ENCODE assay signal across 1 cellular context in the genomic region with DNA sequence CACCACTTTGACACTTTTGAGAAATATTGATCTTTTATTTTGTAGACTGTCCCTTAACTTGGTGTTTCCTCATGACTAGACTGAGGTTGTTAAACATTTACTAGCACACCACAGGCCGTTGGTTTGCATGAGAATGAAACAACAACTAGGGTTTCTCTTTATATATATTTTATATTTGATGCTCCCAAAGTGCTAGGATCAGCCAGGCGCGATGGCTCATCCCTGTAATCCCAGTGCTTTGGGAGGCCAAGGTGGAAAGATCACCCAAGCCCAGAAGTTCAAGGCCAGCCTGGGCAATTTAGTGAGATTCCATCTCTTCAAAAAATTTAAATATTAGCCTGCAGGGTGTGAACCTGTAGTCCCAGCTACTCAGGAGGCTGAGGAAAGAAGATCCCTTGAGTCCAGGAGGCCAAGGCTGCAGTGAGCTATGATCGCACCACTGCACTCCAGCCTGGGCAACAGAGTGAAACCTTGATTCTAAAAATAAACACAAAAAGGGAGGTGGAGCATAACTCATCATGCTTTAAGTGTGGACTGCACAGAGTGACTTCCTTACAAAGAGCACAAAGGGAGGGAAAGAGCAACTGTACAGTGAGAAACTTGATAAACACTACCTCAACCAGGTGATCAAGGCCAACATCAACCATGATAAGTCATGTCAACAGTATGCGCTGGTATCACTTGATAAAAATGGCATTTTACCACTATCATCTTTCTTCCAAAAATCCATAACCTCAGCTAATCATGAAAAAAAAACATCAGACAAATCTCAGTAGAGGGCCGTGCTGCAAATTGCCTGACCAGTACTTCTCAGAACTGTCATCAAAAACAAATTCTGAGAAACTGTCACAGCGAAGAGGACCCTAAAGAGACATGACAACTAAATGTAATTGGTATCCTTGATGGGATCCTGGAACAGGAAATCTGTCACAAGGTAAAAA.
TF ChIP-seq lines count a peak whose summit lies in the region.

No MANE protein-coding gene starts in this region.

TF ChIP-seq in HepG2, 621 proteins besides CTCF, POLR2A, EP300 and RAD21 (continued from another document and continues in another):
- TF ChIP-seq, protein P1, sequence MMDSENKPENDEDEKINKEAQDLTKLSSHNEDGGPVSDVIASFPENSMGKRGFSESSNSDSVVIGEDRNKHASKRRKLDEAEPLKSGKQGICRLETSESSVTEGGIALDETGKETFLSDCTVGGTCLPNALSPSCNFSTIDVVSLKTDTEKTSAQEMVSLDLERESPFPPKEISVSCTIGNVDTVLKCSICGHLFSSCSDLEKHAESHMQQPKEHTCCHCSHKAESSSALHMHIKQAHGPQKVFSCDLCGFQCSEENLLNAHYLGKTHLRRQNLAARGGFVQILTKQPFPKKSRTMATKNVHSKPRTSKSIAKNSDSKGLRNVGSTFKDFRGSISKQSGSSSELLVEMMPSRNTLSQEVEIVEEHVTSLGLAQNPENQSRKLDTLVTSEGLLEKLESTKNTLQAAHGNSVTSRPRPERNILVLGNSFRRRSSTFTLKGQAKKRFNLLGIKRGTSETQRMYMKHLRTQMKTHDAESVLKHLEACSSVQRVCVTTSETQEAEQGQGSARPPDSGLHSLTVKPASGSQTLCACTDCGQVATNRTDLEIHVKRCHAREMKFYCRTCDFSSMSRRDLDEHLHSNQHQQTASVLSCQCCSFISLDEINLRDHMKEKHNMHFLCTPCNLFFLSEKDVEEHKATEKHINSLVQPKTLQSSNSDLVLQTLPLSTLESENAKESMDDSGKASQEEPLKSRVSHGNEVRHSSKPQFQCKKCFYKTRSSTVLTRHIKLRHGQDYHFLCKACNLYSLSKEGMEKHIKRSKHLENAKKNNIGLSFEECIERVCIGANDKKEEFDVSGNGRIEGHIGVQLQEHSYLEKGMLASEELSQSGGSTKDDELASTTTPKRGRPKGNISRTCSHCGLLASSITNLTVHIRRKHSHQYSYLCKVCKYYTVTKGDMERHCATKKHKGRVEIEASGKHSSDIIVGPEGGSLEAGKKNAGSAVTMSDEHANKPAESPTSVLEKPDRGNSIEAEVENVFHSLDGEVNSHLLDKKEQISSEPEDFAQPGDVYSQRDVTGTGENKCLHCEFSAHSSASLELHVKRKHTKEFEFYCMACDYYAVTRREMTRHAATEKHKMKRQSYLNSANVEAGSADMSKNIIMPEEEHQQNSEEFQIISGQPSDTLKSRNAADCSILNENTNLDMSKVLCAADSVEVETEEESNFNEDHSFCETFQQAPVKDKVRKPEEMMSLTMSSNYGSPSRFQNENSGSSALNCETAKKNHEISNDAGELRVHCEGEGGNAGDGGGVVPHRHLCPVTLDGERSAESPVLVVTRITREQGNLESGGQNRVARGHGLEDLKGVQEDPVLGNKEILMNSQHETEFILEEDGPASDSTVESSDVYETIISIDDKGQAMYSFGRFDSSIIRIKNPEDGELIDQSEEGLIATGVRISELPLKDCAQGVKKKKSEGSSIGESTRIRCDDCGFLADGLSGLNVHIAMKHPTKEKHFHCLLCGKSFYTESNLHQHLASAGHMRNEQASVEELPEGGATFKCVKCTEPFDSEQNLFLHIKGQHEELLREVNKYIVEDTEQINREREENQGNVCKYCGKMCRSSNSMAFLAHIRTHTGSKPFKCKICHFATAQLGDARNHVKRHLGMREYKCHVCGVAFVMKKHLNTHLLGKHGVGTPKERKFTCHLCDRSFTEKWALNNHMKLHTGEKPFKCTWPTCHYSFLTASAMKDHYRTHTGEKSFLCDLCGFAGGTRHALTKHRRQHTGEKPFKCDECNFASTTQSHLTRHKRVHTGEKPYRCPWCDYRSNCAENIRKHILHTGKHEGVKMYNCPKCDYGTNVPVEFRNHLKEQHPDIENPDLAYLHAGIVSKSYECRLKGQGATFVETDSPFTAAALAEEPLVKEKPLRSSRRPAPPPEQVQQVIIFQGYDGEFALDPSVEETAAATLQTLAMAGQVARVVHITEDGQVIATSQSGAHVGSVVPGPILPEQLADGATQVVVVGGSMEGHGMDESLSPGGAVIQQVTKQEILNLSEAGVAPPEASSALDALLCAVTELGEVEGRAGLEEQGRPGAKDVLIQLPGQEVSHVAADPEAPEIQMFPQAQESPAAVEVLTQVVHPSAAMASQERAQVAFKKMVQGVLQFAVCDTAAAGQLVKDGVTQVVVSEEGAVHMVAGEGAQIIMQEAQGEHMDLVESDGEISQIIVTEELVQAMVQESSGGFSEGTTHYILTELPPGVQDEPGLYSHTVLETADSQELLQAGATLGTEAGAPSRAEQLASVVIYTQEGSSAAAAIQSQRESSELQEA (CRISPR knock-in tag; IDR thresholded peaks at IDR 0.05; ENCODE audit: not compliant biosample characterization): no peak
- TF ChIP-seq TEAD3 (CRISPR knock-in tag; optimal IDR thresholded peaks at IDR 0.05; ENCODE audit: borderline replicate concordance) (peak; percentile 10), SATB2 (CRISPR knock-in tag; IDR thresholded peaks at IDR 0.05) (no peak), ZNF549 (CRISPR knock-in tag; IDR thresholded peaks at IDR 0.05) (no peak), DR1 (CRISPR knock-in tag; IDR thresholded peaks at IDR 0.05) (no peak), MED13 (CRISPR knock-in tag; IDR thresholded peaks at IDR 0.05) (peak; percentile 31; the same call in 1 of the 2 replicates), NFRKB (IDR thresholded peaks at IDR 0.05) (no peak), ZNF674 (CRISPR knock-in tag; IDR thresholded peaks at IDR 0.05; ENCODE audit: low read depth) (no peak), RORA (CRISPR knock-in tag; IDR thresholded peaks at IDR 0.05) (no peak), ZFY (CRISPR knock-in tag; IDR thresholded peaks at IDR 0.05) (peak; percentile 37), ZNF749 (CRISPR knock-in tag; IDR thresholded peaks at IDR 0.05; ENCODE audit: borderline replicate concordance) (no peak), CHD4 (IDR thresholded peaks at IDR 0.05; ENCODE audit: borderline replicate concordance, low read length) (peak; percentile 93), NCOA2 (CRISPR knock-in tag; IDR thresholded peaks at IDR 0.05) (peak; percentile 73), RFXAP (CRISPR knock-in tag; IDR thresholded peaks at IDR 0.05; ENCODE audit: borderline replicate concordance) (0 out of 2 replicates have a peak, but pooled peaks have one; percentile 47)
- TF ChIP-seq, protein P2, sequence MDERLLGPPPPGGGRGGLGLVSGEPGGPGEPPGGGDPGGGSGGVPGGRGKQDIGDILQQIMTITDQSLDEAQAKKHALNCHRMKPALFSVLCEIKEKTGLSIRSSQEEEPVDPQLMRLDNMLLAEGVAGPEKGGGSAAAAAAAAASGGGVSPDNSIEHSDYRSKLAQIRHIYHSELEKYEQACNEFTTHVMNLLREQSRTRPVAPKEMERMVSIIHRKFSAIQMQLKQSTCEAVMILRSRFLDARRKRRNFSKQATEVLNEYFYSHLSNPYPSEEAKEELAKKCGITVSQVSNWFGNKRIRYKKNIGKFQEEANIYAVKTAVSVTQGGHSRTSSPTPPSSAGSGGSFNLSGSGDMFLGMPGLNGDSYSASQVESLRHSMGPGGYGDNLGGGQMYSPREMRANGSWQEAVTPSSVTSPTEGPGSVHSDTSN (CRISPR knock-in tag; IDR thresholded peaks at IDR 0.05): no peak
- TF ChIP-seq, protein P3, sequence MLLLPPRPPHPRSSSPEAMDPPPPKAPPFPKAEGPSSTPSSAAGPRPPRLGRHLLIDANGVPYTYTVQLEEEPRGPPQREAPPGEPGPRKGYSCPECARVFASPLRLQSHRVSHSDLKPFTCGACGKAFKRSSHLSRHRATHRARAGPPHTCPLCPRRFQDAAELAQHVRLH (CRISPR knock-in tag; IDR thresholded peaks at IDR 0.05; ENCODE audit: borderline replicate concordance, low read depth): no peak
- TF ChIP-seq, protein P4, sequence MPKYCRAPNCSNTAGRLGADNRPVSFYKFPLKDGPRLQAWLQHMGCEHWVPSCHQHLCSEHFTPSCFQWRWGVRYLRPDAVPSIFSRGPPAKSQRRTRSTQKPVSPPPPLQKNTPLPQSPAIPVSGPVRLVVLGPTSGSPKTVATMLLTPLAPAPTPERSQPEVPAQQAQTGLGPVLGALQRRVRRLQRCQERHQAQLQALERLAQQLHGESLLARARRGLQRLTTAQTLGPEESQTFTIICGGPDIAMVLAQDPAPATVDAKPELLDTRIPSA (CRISPR knock-in tag; IDR thresholded peaks at IDR 0.05; ENCODE audit: borderline replicate concordance): no peak
- TF ChIP-seq, protein P5, sequence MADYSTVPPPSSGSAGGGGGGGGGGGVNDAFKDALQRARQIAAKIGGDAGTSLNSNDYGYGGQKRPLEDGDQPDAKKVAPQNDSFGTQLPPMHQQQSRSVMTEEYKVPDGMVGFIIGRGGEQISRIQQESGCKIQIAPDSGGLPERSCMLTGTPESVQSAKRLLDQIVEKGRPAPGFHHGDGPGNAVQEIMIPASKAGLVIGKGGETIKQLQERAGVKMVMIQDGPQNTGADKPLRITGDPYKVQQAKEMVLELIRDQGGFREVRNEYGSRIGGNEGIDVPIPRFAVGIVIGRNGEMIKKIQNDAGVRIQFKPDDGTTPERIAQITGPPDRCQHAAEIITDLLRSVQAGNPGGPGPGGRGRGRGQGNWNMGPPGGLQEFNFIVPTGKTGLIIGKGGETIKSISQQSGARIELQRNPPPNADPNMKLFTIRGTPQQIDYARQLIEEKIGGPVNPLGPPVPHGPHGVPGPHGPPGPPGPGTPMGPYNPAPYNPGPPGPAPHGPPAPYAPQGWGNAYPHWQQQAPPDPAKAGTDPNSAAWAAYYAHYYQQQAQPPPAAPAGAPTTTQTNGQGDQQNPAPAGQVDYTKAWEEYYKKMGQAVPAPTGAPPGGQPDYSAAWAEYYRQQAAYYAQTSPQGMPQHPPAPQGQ (CRISPR knock-in tag; IDR thresholded peaks at IDR 0.05; ENCODE audit: borderline replicate concordance): 0 out of 2 replicates have a peak, but pooled peaks have one; percentile 66
- TF ChIP-seq, protein P6, sequence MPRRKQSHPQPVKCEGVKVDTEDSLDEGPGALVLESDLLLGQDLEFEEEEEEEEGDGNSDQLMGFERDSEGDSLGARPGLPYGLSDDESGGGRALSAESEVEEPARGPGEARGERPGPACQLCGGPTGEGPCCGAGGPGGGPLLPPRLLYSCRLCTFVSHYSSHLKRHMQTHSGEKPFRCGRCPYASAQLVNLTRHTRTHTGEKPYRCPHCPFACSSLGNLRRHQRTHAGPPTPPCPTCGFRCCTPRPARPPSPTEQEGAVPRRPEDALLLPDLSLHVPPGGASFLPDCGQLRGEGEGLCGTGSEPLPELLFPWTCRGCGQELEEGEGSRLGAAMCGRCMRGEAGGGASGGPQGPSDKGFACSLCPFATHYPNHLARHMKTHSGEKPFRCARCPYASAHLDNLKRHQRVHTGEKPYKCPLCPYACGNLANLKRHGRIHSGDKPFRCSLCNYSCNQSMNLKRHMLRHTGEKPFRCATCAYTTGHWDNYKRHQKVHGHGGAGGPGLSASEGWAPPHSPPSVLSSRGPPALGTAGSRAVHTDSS (CRISPR knock-in tag; conservative IDR thresholded peaks at IDR 0.05): no peak
- TF ChIP-seq, protein P7, sequence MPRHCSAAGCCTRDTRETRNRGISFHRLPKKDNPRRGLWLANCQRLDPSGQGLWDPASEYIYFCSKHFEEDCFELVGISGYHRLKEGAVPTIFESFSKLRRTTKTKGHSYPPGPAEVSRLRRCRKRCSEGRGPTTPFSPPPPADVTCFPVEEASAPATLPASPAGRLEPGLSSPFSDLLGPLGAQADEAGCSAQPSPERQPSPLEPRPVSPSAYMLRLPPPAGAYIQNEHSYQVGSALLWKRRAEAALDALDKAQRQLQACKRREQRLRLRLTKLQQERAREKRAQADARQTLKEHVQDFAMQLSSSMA (CRISPR knock-in tag; IDR thresholded peaks at IDR 0.05): no peak
- TF ChIP-seq, protein P8, sequence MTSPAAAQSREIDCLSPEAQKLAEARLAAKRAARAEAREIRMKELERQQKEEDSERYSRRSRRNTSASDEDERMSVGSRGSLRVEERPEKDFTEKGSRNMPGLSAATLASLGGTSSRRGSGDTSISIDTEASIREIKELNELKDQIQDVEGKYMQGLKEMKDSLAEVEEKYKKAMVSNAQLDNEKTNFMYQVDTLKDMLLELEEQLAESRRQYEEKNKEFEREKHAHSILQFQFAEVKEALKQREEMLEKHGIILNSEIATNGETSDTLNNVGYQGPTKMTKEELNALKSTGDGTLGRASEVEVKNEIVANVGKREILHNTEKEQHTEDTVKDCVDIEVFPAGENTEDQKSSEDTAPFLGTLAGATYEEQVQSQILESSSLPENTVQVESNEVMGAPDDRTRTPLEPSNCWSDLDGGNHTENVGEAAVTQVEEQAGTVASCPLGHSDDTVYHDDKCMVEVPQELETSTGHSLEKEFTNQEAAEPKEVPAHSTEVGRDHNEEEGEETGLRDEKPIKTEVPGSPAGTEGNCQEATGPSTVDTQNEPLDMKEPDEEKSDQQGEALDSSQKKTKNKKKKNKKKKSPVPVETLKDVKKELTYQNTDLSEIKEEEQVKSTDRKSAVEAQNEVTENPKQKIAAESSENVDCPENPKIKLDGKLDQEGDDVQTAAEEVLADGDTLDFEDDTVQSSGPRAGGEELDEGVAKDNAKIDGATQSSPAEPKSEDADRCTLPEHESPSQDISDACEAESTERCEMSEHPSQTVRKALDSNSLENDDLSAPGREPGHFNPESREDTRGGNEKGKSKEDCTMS (CRISPR knock-in tag; conservative IDR thresholded peaks at IDR 0.05): no peak
- TF ChIP-seq, protein P9, sequence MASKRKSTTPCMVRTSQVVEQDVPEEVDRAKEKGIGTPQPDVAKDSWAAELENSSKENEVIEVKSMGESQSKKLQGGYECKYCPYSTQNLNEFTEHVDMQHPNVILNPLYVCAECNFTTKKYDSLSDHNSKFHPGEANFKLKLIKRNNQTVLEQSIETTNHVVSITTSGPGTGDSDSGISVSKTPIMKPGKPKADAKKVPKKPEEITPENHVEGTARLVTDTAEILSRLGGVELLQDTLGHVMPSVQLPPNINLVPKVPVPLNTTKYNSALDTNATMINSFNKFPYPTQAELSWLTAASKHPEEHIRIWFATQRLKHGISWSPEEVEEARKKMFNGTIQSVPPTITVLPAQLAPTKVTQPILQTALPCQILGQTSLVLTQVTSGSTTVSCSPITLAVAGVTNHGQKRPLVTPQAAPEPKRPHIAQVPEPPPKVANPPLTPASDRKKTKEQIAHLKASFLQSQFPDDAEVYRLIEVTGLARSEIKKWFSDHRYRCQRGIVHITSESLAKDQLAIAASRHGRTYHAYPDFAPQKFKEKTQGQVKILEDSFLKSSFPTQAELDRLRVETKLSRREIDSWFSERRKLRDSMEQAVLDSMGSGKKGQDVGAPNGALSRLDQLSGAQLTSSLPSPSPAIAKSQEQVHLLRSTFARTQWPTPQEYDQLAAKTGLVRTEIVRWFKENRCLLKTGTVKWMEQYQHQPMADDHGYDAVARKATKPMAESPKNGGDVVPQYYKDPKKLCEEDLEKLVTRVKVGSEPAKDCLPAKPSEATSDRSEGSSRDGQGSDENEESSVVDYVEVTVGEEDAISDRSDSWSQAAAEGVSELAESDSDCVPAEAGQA (IDR thresholded peaks at IDR 0.05; ENCODE audit: low read depth): 0 out of 2 replicates have a peak, but pooled peaks have one; percentile 32
- TF ChIP-seq, protein P9 (CRISPR knock-in tag; IDR thresholded peaks at IDR 0.05; ENCODE audit: borderline replicate concordance): 0 out of 2 replicates have a peak, but pooled peaks have one; percentile 25
